20 cellular contexts compared by ENCODE assay signal in genomic region chr12:92402415-92402814, GRCh38.
DNase-seq lines count a peak whose midpoint lies in the region; ATAC-seq, FAIRE-seq and TF ChIP-seq lines count a peak whose summit lies in the region.
"Had no signal": no experiment of that assay in that cellular context is flagged by ENCODE, and none has a peak within 500 bp of the region (broad histone marks: within the 10 kb centered on the region; RNA-seq: fewer than 3 reads in every experiment).

No MANE protein-coding gene starts in this region.

- TF ChIP-seq CTCF in MM.1S (IDR thresholded peaks at IDR 0.05; ENCODE audit: low read length) = no peak
- TF ChIP-seq CTCF in colonic mucosa (IDR thresholded peaks at IDR 0.05) = no peak

- H3K27ac Mint-ChIP-seq in activated CD4-positive, alpha-beta T cell treated with anti-CD3 and anti-CD28 coated beads, Interleukin-2, amount 10 ng/mL, durations not matched to agents 24 days and 14 days = peak overlapping the region; percentile 80
- H3K27ac Mint-ChIP-seq in activated T-helper 1 cell treated with anti-CD3 and anti-CD28 coated beads, Interleukin-12 subunit alpha, Interleukin-12 subunit beta, Interleukin-2, Interleukin-4 antibody, amounts not matched to agents 30 ng/mL and 10 ng/mL and 1 ng/mL, durations not matched to agents 14 hours and 24 hours and 36 hours = peak overlapping the region; percentile 60
- H3K27ac Mint-ChIP-seq in naive thymus-derived CD8-positive, alpha-beta T cell = peak overlapping the region; percentile 92 to 99 (median 97)

- no peaks in the 10 kb centered on the region for H3K9me2 ChIP-seq in MM.1S (replicated peaks; ENCODE audit: insufficient read depth, low read length)

- H3K27me3 ChIP-seq in MM.1S (replicated peaks; ENCODE audit: insufficient read depth, low read length) = no peaks in the 10 kb centered on the region
- H3K27me3 ChIP-seq in colonic mucosa = no peaks in the 10 kb centered on the region
- H3K27me3 ChIP-seq in small intestine (ENCODE audit: control insufficient read depth in 2 of 2, insufficient read depth in 2 of 2, low read length in 2 of 2) = no peaks in the 10 kb centered on the region
- H3K27me3 ChIP-seq: BLaER1 treated with 17β-estradiol and CSF1 and Interleukin-3, amounts not matched to agents 10 nM and 100 nM; heart left ventricle; left lung; testis had no signal

- intact Hi-C loops in activated CD4-positive, alpha-beta T cell treated with anti-CD3 and anti-CD28 coated beads, Interleukin-2, amount 10 ng/mL, durations not matched to agents 24 days and 14 days (cut with micrococcal nuclease) = loop anchor here (2.0 to 5.0 kb wide), 6 partner anchors 192 to 825 kb away; partner anchors contain the start of gene EEA1
- intact Hi-C loops in activated T-helper 1 cell treated with anti-CD3 and anti-CD28 coated beads, Interleukin-12 subunit alpha, Interleukin-12 subunit beta, Interleukin-2, Interleukin-4 antibody, amounts not matched to agents 30 ng/mL and 10 ng/mL and 1 ng/mL, durations not matched to agents 14 hours and 24 hours and 36 hours (cut with micrococcal nuclease) = loop anchor here (5.0 to 10.0 kb wide), 6 partner anchors 105 to 828 kb away; partner anchors contain the start of gene EEA1
- intact Hi-C loops in colonic mucosa (cut with DNase I) = no loop called here

- no peak overlapping the region for H2AFZ ChIP-seq in MM.1S (ENCODE audit: low read length)

- no peak for FAIRE-seq in small intestine (lab: Jason Lieb, UNC)
- FAIRE-seq: A549 had no signal

- H3K36me3 ChIP-seq in MM.1S (replicated peaks; ENCODE audit: insufficient read depth, low read length) (no peaks in the 10 kb centered on the region), colonic mucosa (no peaks in the 10 kb centered on the region), small intestine (ENCODE audit: control insufficient read depth in 2 of 2, insufficient read depth in 2 of 2, low read length in 2 of 2) (no peaks in the 10 kb centered on the region)
- H3K36me3 ChIP-seq: BLaER1 treated with 17β-estradiol and CSF1 and Interleukin-3, amounts not matched to agents 10 nM and 100 nM; HAP-1; heart left ventricle; left lung had no signal

- peaks cover 5% of the 10 kb centered on the region for H3K36me3 Mint-ChIP-seq in activated CD4-positive, alpha-beta T cell treated with anti-CD3 and anti-CD28 coated beads, Interleukin-2, amount 10 ng/mL, durations not matched to agents 24 days and 14 days (ENCODE audit: low read depth)
- peaks cover 20% of the 10 kb centered on the region for H3K36me3 Mint-ChIP-seq in activated T-helper 1 cell treated with anti-CD3 and anti-CD28 coated beads, Interleukin-12 subunit alpha, Interleukin-12 subunit beta, Interleukin-2, Interleukin-4 antibody, amounts not matched to agents 30 ng/mL and 10 ng/mL and 1 ng/mL, durations not matched to agents 14 hours and 24 hours and 36 hours (ENCODE audit: low read depth)
- H3K36me3 Mint-ChIP-seq in naive thymus-derived CD8-positive, alpha-beta T cell = peaks cover 0 to 3% (median 0%) of the 10 kb centered on the region in 3 donors

- peaks cover 80% of the 10 kb centered on the region for H3K4me1 Mint-ChIP-seq in activated CD4-positive, alpha-beta T cell treated with anti-CD3 and anti-CD28 coated beads, Interleukin-2, amount 10 ng/mL, durations not matched to agents 24 days and 14 days
- H3K4me1 Mint-ChIP-seq in activated T-helper 1 cell treated with anti-CD3 and anti-CD28 coated beads, Interleukin-12 subunit alpha, Interleukin-12 subunit beta, Interleukin-2, Interleukin-4 antibody, amounts not matched to agents 30 ng/mL and 10 ng/mL and 1 ng/mL, durations not matched to agents 14 hours and 24 hours and 36 hours (ENCODE audit: low read depth) = peaks cover 89% of the 10 kb centered on the region
- H3K4me1 Mint-ChIP-seq in naive thymus-derived CD8-positive, alpha-beta T cell = peaks cover 42 to 91% (median 89%) of the 10 kb centered on the region in 4 donors

- peaks cover 20% of the 10 kb centered on the region for H3F3A ChIP-seq in MM.1S (ENCODE audit: insufficient read depth, low read length)

- WGBS in small intestine, 3 donors = 42 to 69% (median 50%) methylated on average over 1 of the region's 1 CpG

- peak overlapping the region; percentile 82; the same call in 1 of the 2 replicates for H3K4me2 ChIP-seq in MM.1S (ENCODE audit: low read depth, low read length)
- H3K4me2 ChIP-seq: A549 had no signal

- H3K27ac ChIP-seq in MM.1S (ENCODE audit: low read length) (peak overlapping the region; percentile 91; the same call in 1 of the 2 replicates), colonic mucosa (no peak overlapping the region), small intestine (ENCODE audit: low read depth in 1 of 2, low read length in 1 of 2) (no peak overlapping the region)
- H3K27ac ChIP-seq: A549; BLaER1 treated with 17β-estradiol and CSF1 and Interleukin-3, amounts not matched to agents 10 nM and 100 nM; left lung; testis had no signal

- H4K20me1 ChIP-seq in MM.1S (ENCODE audit: insufficient read depth, low read length) = no peaks in the 10 kb centered on the region
- H4K20me1 ChIP-seq: BLaER1 treated with 17β-estradiol and CSF1 and Interleukin-3, amounts not matched to agents 10 nM and 100 nM had no signal

- no peak for ATAC-seq in naive thymus-derived CD8-positive, alpha-beta T cell
- ATAC-seq: A549, left lung had no signal

- peaks cover 40% of the 10 kb centered on the region for H3K4me1 ChIP-seq in MM.1S (ENCODE audit: low read length)
- H3K4me1 ChIP-seq in colonic mucosa = no peaks in the 10 kb centered on the region
- H3K4me1 ChIP-seq in small intestine (ENCODE audit: control insufficient read depth in 2 of 2, insufficient read depth in 1 of 2, low read depth in 1 of 2, low read length in 1 of 2) = peaks cover 2 to 6% of the 10 kb centered on the region in 2 donors
- H3K4me1 ChIP-seq: HAP-1, left lung had no signal

- POLR2A ChIA-PET in naive thymus-derived CD8-positive, alpha-beta T cell (lab: Charles Lee) = interaction anchor here (1.1 to 14.1 kb wide), 6 partner anchors 9 to 258 kb away, joined by 3 to 272 read pairs (median 8); partner anchors contain the start of gene BTG1

- no peaks in the 10 kb centered on the region for H3K79me2 ChIP-seq in MM.1S (ENCODE audit: low read length)

- H3K4me3 ChIP-seq in MM.1S (ENCODE audit: low read length) = no peak overlapping the region
- no peak overlapping the region for H3K4me3 ChIP-seq in colonic mucosa
- no peak overlapping the region for H3K4me3 ChIP-seq in small intestine (ENCODE audit: low read depth in 1 of 2, low read length in 2 of 2)
- H3K4me3 ChIP-seq: A549; BLaER1 treated with 17β-estradiol and CSF1 and Interleukin-3, amounts not matched to agents 10 nM and 100 nM; HAP-1; heart left ventricle; left lung; testis had no signal

- no peaks in the 10 kb centered on the region for H3K9me3 ChIP-seq in MM.1S (replicated peaks; ENCODE audit: insufficient read depth, low read length)
- no peaks in the 10 kb centered on the region for H3K9me3 ChIP-seq in colonic mucosa
- H3K9me3 ChIP-seq in small intestine (ENCODE audit: control insufficient read depth, low read depth) = no peaks in the 10 kb centered on the region
- H3K9me3 ChIP-seq: A549, HAP-1, heart left ventricle, left lung, testis had no signal

- peaks cover 4% of the 10 kb centered on the region for H3K9me3 Mint-ChIP-seq in activated CD4-positive, alpha-beta T cell treated with anti-CD3 and anti-CD28 coated beads, Interleukin-2, amount 10 ng/mL, durations not matched to agents 24 days and 14 days
- peaks cover 6% of the 10 kb centered on the region for H3K9me3 Mint-ChIP-seq in activated T-helper 1 cell treated with anti-CD3 and anti-CD28 coated beads, Interleukin-12 subunit alpha, Interleukin-12 subunit beta, Interleukin-2, Interleukin-4 antibody, amounts not matched to agents 30 ng/mL and 10 ng/mL and 1 ng/mL, durations not matched to agents 14 hours and 24 hours and 36 hours
- peaks cover 0 to 7% (median 3%) of the 10 kb centered on the region in 9 donors for H3K9me3 Mint-ChIP-seq in naive thymus-derived CD8-positive, alpha-beta T cell

- H3K9ac ChIP-seq in MM.1S (ENCODE audit: low read length) (no peak overlapping the region; the same call in 1 of the 2 replicates), colonic mucosa (ENCODE audit: low read depth in 2 of 2, low read length in 2 of 2) (no peak overlapping the region)
- H3K9ac ChIP-seq: BLaER1 treated with 17β-estradiol and CSF1 and Interleukin-3, amounts not matched to agents 10 nM and 100 nM had no signal

- H3K27me3 Mint-ChIP-seq in activated CD4-positive, alpha-beta T cell treated with anti-CD3 and anti-CD28 coated beads, Interleukin-2, amount 10 ng/mL, durations not matched to agents 24 days and 14 days = no peaks in the 10 kb centered on the region
- H3K27me3 Mint-ChIP-seq in activated T-helper 1 cell treated with anti-CD3 and anti-CD28 coated beads, Interleukin-12 subunit alpha, Interleukin-12 subunit beta, Interleukin-2, Interleukin-4 antibody, amounts not matched to agents 30 ng/mL and 10 ng/mL and 1 ng/mL, durations not matched to agents 14 hours and 24 hours and 36 hours (ENCODE audit: insufficient read depth) = no peaks in the 10 kb centered on the region
- no peaks in the 10 kb centered on the region for H3K27me3 Mint-ChIP-seq in naive thymus-derived CD8-positive, alpha-beta T cell

- peak overlapping the region; percentile 34 for H3K4me3 Mint-ChIP-seq in activated CD4-positive, alpha-beta T cell treated with anti-CD3 and anti-CD28 coated beads, Interleukin-2, amount 10 ng/mL, durations not matched to agents 24 days and 14 days
- peak overlapping the region; percentile 4 for H3K4me3 Mint-ChIP-seq in activated T-helper 1 cell treated with anti-CD3 and anti-CD28 coated beads, Interleukin-12 subunit alpha, Interleukin-12 subunit beta, Interleukin-2, Interleukin-4 antibody, amounts not matched to agents 30 ng/mL and 10 ng/mL and 1 ng/mL, durations not matched to agents 14 hours and 24 hours and 36 hours
- H3K4me3 Mint-ChIP-seq in naive thymus-derived CD8-positive, alpha-beta T cell = peak overlapping the region in 7 of 10 donors; percentile 8 to 94 (median 65)

- DNase-seq in activated CD4-positive, alpha-beta T cell treated with anti-CD3 and anti-CD28 coated beads, Interleukin-2, amount 10 ng/mL, durations not matched to agents 24 days and 14 days = no peak
- no peak for DNase-seq in activated CD4-positive, alpha-beta T cell treated with anti-CD3 and anti-CD28 coated beads, Interleukin-2, amount 50 U/mL, for 48 hours
- DNase-seq in MM.1S (no peak), colonic mucosa (no peak), NCI-H2029 treated with DMSO at 0.1 percent for 48 hours (lab: John Stamatoyannopoulos, UW) (no peak), small intestine (no peak)
- DNase-seq in activated T-helper 1 cell treated with anti-CD3 and anti-CD28 coated beads, Interleukin-12 subunit alpha, Interleukin-12 subunit beta, Interleukin-2, Interleukin-4 antibody, amounts not matched to agents 30 ng/mL and 10 ng/mL and 1 ng/mL, durations not matched to agents 14 hours and 24 hours and 36 hours (ENCODE audit: low spot score) = no peak
- DNase-seq in naive thymus-derived CD8-positive, alpha-beta T cell = no peak
- DNase-seq: activated effector memory CD4-positive, alpha-beta T cell treated with Interleukin-2 at 50 U/mL for 16 hours; DMS53; heart left ventricle; left lung; NCI-H1436 treated with DMSO at 0.1 percent for 48 hours; NCI-H226; nucleus accumbens; stimulated activated CD8-positive, alpha-beta memory T cell treated with anti-CD3 and anti-CD28 coated beads, Interleukin-4, amount 100 ng/mL, for 48 hours; testis had no signal

Comparison
In these comparisons a context has a peak if more than half of its experiments do, and no peak if none do; other contexts are left out.
1. H3K4me3 Mint-ChIP-seq: peak in every context shown above with its lines; median percentile 65 in naive thymus-derived CD8-positive, alpha-beta T cell; 34 in activated CD4-positive, alpha-beta T cell treated with anti-CD3 and anti-CD28 coated beads, Interleukin-2, amount 10 ng/mL, durations not matched to agents 24 days and 14 days; 4 in activated T-helper 1 cell treated with anti-CD3 and anti-CD28 coated beads, Interleukin-12 subunit alpha, Interleukin-12 subunit beta, Interleukin-2, Interleukin-4 antibody, amounts not matched to agents 30 ng/mL and 10 ng/mL and 1 ng/mL, durations not matched to agents 14 hours and 24 hours and 36 hours.